ENCODE assay signal across 29 cellular contexts in the genomic region with DNA sequence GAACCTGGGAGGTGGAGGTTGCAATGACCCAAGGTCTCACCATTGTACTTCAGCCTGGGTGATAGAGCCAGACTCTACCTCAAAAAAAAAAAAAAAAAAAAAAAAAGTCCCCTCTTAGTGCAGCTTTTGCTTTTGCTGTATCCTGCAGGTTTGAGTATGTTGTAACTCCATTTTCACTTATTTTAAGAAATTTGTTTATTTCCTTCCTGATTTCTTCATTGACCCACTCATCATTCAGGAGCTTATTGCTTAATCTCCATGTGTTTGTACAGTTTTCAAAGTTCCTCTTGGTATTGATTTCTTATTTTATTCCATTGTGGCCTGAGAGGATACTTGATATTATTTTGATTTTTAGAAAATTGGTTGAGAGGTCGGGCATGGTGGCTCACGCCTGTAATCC.
"Had no signal": no experiment of that assay in that cellular context is flagged by ENCODE, and none has a peak within 500 bp of the region (broad histone marks: within the 10 kb centered on the region; RNA-seq: fewer than 3 reads in every experiment).

No MANE protein-coding gene starts in this region.

- H3K4me3 Mint-ChIP-seq: activated CD4-positive, alpha-beta memory T cell treated with anti-CD3 and anti-CD28 coated beads, Interleukin-2, amount 10 ng/mL, durations not matched to agents 7 days and 5 days; activated CD4-positive, alpha-beta T cell treated with anti-CD3 and anti-CD28 coated beads, Interleukin-2, amount 10 ng/mL, durations not matched to agents 7 days and 5 days; activated T-cell treated with anti-CD3 and anti-CD28 coated beads, Interleukin-2, amount 50 U/mL, for 24 hours; activated T-helper 17 cell treated with anti-CD3 and anti-CD28 coated beads, Interleukin-2, amount 50 U/mL, for 72 hours; mesothelial cell of epicardium; naive B cell; nephron progenitor cell; stimulated activated effector memory CD8-positive, alpha-beta T cell treated with anti-CD3 and anti-CD28 coated beads, Interleukin-12 subunit alpha, Interleukin-12 subunit beta, amount 100 ng/mL, for 72 hours; stimulated activated naive CD8-positive, alpha-beta T cell treated with anti-CD3 and anti-CD28 coated beads, Interleukin-15, Interleukin-2, amounts not matched to agents 100 ng/mL and 50 ng/mL, for 24 hours; type B pancreatic cell; WTC11 had no signal

- H3K27ac Mint-ChIP-seq: activated CD4-positive, alpha-beta memory T cell treated with anti-CD3 and anti-CD28 coated beads, Interleukin-2, amount 10 ng/mL, durations not matched to agents 7 days and 5 days; activated CD4-positive, alpha-beta T cell treated with anti-CD3 and anti-CD28 coated beads, Interleukin-2, amount 10 ng/mL, durations not matched to agents 7 days and 5 days; activated T-cell treated with anti-CD3 and anti-CD28 coated beads, Interleukin-2, amount 50 U/mL, for 24 hours; activated T-helper 17 cell treated with anti-CD3 and anti-CD28 coated beads, Interleukin-2, amount 50 U/mL, for 72 hours; mesothelial cell of epicardium; naive B cell; nephron progenitor cell; stimulated activated effector memory CD8-positive, alpha-beta T cell treated with anti-CD3 and anti-CD28 coated beads, Interleukin-12 subunit alpha, Interleukin-12 subunit beta, amount 100 ng/mL, for 72 hours; stimulated activated naive CD8-positive, alpha-beta T cell treated with anti-CD3 and anti-CD28 coated beads, Interleukin-15, Interleukin-2, amounts not matched to agents 100 ng/mL and 50 ng/mL, for 24 hours; type B pancreatic cell; WTC11 had no signal

- H3K9me3 Mint-ChIP-seq: type B pancreatic cell had no signal

- H3K4me1 Mint-ChIP-seq: activated CD4-positive, alpha-beta memory T cell treated with anti-CD3 and anti-CD28 coated beads, Interleukin-2, amount 10 ng/mL, durations not matched to agents 7 days and 5 days; activated CD4-positive, alpha-beta T cell treated with anti-CD3 and anti-CD28 coated beads, Interleukin-2, amount 10 ng/mL, durations not matched to agents 7 days and 5 days; activated T-helper 17 cell treated with anti-CD3 and anti-CD28 coated beads, Interleukin-2, amount 50 U/mL, for 72 hours; mesothelial cell of epicardium; naive B cell; nephron progenitor cell; stimulated activated effector memory CD8-positive, alpha-beta T cell treated with anti-CD3 and anti-CD28 coated beads, Interleukin-12 subunit alpha, Interleukin-12 subunit beta, amount 100 ng/mL, for 72 hours; WTC11 had no signal

- H3K36me3 Mint-ChIP-seq: stimulated activated effector memory CD8-positive, alpha-beta T cell treated with anti-CD3 and anti-CD28 coated beads, Interleukin-12 subunit alpha, Interleukin-12 subunit beta, amount 100 ng/mL, for 72 hours; type B pancreatic cell had no signal

- H3K27me3 Mint-ChIP-seq: activated T-cell treated with anti-CD3 and anti-CD28 coated beads, Interleukin-2, amount 50 U/mL, for 24 hours; type B pancreatic cell had no signal

- DNase-seq: activated CD4-positive, alpha-beta memory T cell treated with anti-CD3 and anti-CD28 coated beads, Interleukin-2, amount 10 ng/mL, durations not matched to agents 7 days and 5 days; activated CD4-positive, alpha-beta T cell treated with anti-CD3 and anti-CD28 coated beads for 1 hour; activated CD4-positive, alpha-beta T cell treated with anti-CD3 and anti-CD28 coated beads, Interleukin-2, amount 10 ng/mL, durations not matched to agents 7 days and 5 days; activated CD8-positive, alpha-beta memory T cell treated with anti-CD3 and anti-CD28 coated beads, Interleukin-2, amount 50 U/mL, for 48 hours; activated gamma-delta T cell treated with Interleukin-2 at 50 U/mL for 16 hours; activated naive CD4-positive, alpha-beta T cell treated with anti-CD3 and anti-CD28 coated beads, Interleukin-2, amount 50 U/mL, for 16 hours; activated T-cell treated with anti-CD3 and anti-CD28 coated beads, Interleukin-2, amount 50 U/mL, for 24 hours; amygdala; central memory CD4-positive, alpha-beta T cell; foreskin fibroblast; head of caudate nucleus; hippocampal formation; kidney; left colon; mammary epithelial cell; naive B cell; nephron progenitor cell; ovary; retina; sigmoid colon; small intestine; stimulated activated CD4-positive, alpha-beta T cell treated with anti-CD3 and anti-CD28 coated beads, Interleukin-4, amount 100 ng/mL, for 24 hours; uterus had no signal
